Comparison of ENCODE assay signal across 9 cellular contexts in the genomic region with DNA sequence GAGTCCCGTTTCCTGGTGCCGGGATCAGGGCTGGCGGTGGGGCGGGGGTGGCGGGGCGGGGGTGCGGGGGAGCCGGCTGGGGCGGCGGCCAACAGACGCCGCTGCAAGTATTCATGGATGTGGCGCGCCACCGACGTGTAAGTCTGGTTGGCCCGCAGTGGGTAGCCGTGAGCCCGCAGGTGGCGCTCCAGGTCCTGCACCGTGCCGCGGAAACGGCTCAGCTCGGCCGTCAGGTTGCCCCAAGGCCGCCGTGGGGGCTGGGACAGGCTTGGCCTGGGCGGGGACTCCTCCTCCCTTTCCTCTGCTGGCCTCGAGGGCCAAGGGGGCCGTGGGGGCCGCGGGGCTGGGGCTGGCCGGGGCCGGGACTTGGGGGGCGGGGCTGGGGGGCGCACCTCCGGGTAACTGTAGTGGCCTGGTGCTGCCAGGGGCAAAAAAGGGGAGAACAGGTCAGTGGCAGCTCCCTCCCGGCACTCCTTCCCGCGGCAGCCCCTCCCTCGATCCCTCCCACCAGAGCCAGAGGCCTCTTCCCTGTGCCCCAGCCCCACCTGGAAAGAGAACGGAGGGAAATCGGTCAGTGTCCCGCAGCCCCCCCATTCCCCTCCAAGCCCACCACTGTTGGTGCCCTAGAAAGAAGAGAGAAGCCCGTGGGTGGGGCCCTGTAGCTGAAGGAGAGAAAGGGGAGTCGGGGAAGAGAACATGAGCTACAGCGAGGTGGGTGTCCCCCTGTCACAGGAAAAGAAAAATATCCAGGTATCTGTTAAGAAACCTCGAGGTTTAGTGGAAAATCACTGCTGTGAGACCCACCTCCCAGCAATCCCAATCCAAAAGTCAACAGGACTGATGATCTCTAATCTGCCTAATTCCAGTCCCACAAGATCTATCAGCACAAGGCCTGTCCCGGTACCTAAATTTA. TPM values are rescaled to one million over a fixed set of nuclear protein-coding genes. Genes with fewer than 3 reads are reported as not detected.
DNase-seq lines count a peak whose midpoint lies in the region; ATAC-seq and TF ChIP-seq lines count a peak whose summit lies in the region.
"Had no signal": no experiment of that assay in that cellular context is flagged by ENCODE, and none has a peak within 500 bp of the region (broad histone marks: within the 10 kb centered on the region; RNA-seq: fewer than 3 reads in every experiment).

No MANE protein-coding gene starts in this region.

- CTCF ChIA-PET in AG04450 (lab: Charles Lee) = interaction anchor here (0.6 to 2.7 kb wide), 4 partner anchors 26 to 500 kb away, joined by 4 to 9 read pairs (median 6); no protein-coding TSS in a partner anchor

- no peaks in the 10 kb centered on the region; the same call in 1 of the 2 replicates for H3K9me3 ChIP-seq in AG04450 (ENCODE audit: control insufficient read depth, insufficient read depth, low read length)
- H3K9me3 ChIP-seq: neutrophil had no signal

- no peak for ATAC-seq in GM21515 (IDR thresholded peaks at IDR 0.05; ENCODE audit: unreplicated experiment)
- ATAC-seq in GM21717 (IDR thresholded peaks at IDR 0.05; ENCODE audit: unreplicated experiment) = no peak

- no peak overlapping the region for H3K27ac ChIP-seq in AG04450 (ENCODE audit: low read depth, low read length)
- H3K27ac ChIP-seq: neutrophil had no signal

- TF ChIP-seq CTCF in AG04450 (IDR thresholded peaks at IDR 0.05; ENCODE audit: low read depth, low read length) = peak; percentile 51

- DNase-seq in AG04450 (ENCODE audit: low read depth, low spot score) (peak; percentile 20), HUDEP-2 (lab: John Stamatoyannopoulos, UW; ENCODE audit: unreplicated experiment in 76 of 76) (peak in 73 of 76 experiments; percentile 29 to 92 (median 83)), T-helper 22 cell (ENCODE audit: low read depth) (peak; percentile 23), amniotic stem cell (lab: John Stamatoyannopoulos, UW) (peak; percentile 31), iPS DF 4.7 (ENCODE audit: extremely low read depth, low spot score) (peak; percentile 49)
- DNase-seq in stimulated activated CD4-positive, alpha-beta T cell treated with anti-CD3 and anti-CD28 coated beads, Interleukin-1b, Interleukin-23, amount 100 ng/mL, for 24 hours (ENCODE audit: low read depth in 4 of 4, low spot score in 1 of 4) = peak; percentile 29 to 62 (median 42)

- no peak overlapping the region for H3K4me3 ChIP-seq in AG04450 (ENCODE audit: low read depth, low read length)

- peaks cover 70% of the 10 kb centered on the region for H3K27me3 ChIP-seq in AG04450 (ENCODE audit: control insufficient read depth, insufficient read depth, low read length)

- POLR2A ChIA-PET in AG04450 (lab: Yijun Ruan, JAX) = no interaction called here

RNA-seq across cellular contexts. Expression of a gene that starts 21.3 kb away (rescaled TPM):
- polyA plus RNA-seq in AG04450 (2011; rRNA removed) = 0.25 and 0.35 TPM in 2 replicates
- 0.14 and 1.7 TPM in 2 replicates for polyA minus RNA-seq in AG04450 (2011; rRNA and poly(A)+ RNA removed)

RNA-seq across cellular contexts. Expression of a gene that starts 40.2 kb away (rescaled TPM):
- polyA plus RNA-seq in AG04450 (2011; rRNA removed) = 39.2 and 60.0 TPM in 2 replicates
- 43.7 and 58.2 TPM in 2 replicates for polyA minus RNA-seq in AG04450 (2011; rRNA and poly(A)+ RNA removed)

RNA-seq across cellular contexts. Expression of a gene that starts 42.3 kb away (rescaled TPM):
- 3.1 and 3.8 TPM in 2 replicates for polyA plus RNA-seq in AG04450 (2011; rRNA removed)
- polyA minus RNA-seq in AG04450 (2011; rRNA and poly(A)+ RNA removed) = 3.0 and 3.6 TPM in 2 replicates

RNA-seq across cellular contexts. Expression of a gene that starts 49.6 kb away (rescaled TPM):
- polyA plus RNA-seq in AG04450 (2011; rRNA removed) = 0.05 and 0.06 TPM in 2 replicates
- not detected in 2 replicates for polyA minus RNA-seq in AG04450 (2011; rRNA and poly(A)+ RNA removed)

Comparison
In these comparisons a context has a peak if more than half of its experiments do, and no peak if none do; other contexts are left out.
1. DNase-seq: peak in every context shown above with its lines; median percentile 83 in HUDEP-2; 49 in iPS DF 4.7; 42 in stimulated activated CD4-positive, alpha-beta T cell treated with anti-CD3 and anti-CD28 coated beads, Interleukin-1b, Interleukin-23, amount 100 ng/mL, for 24 hours; 31 in amniotic stem cell; 23 in T-helper 22 cell; 20 in AG04450.